ENCODE assay signal across 8 cellular contexts in the genomic region with DNA sequence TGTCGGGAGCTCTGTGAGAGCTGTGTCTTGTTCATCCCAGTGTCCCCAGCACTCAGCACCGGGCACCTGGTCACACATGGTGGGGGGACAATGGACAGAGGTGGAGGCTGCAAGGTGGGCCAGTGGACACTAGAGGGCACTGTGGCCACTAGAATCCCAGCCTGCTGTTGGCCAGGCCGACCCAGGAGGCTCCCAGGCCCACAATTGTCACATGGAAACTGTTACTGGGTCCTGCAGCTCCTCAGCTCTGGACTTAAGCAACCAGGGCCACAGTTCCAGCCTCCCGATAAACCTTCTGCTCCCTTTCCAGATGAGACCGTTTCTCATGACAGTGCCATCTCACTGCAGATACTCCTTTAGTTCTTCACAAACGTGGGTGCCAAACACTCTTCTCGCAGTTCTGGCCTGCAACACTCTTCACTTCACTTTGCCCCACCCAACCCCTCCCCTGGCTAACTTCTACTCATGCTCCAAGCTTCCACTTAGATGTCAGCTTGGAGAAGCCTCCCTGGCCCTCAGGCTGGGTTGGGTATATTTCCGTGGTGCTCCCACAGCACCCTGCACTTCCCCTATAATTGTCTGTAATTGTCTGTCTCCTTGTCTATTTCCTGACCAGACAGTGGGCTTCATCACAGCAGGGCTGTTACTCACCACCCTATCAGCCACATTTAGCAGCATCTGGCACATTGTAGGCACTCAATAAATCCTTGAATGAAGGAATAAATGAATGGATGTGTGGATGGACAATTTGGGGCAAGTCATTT. TPM values are rescaled to one million over a fixed set of nuclear protein-coding genes. Genes with fewer than 3 reads are reported as not detected.
A peak's percentile ranks its signal among the peaks of the same experiment; 100 is the strongest.
DNase-seq lines count a peak whose midpoint lies in the region; ATAC-seq and TF ChIP-seq lines count a peak whose summit lies in the region.

No MANE protein-coding gene starts in this region.

- intact Hi-C loops in Right ventricle myocardium inferior (cut with DNase I): loop anchor here (10.0 kb wide), 1 partner anchor 150 kb away; a partner anchor contains a TSS

- H3K27ac Mint-ChIP-seq in activated naive CD4-positive, alpha-beta T cell treated with anti-CD3 and anti-CD28 coated beads, Interleukin-2, amount 10 ng/mL, durations not matched to agents 7 days and 5 days: no peak overlapping the region
- peak overlapping the region; percentile 42 for H3K27ac Mint-ChIP-seq in progenitor cell of endocrine pancreas

- no peak for DNase-seq in GM12864 (ENCODE audit: low read depth)
- peak; percentile 64 for DNase-seq in RPMI8226
- peak; percentile 61 for DNase-seq in activated naive CD4-positive, alpha-beta T cell treated with anti-CD3 and anti-CD28 coated beads, Interleukin-2, amount 10 ng/mL, durations not matched to agents 7 days and 5 days
- DNase-seq in Right ventricle myocardium inferior (ENCODE audit: missing footprints): no peak
- DNase-seq in progenitor cell of endocrine pancreas (ENCODE audit: low spot score, unreplicated experiment): peak; percentile 33

- CTCF ChIA-PET in activated naive CD4-positive, alpha-beta T cell treated with anti-CD3 and anti-CD28 coated beads, Interleukin-2, amount 10 ng/mL, durations not matched to agents 7 days and 5 days (lab: Charles Lee): interaction anchor here (0.7 to 3.7 kb wide), 7 partner anchors 9 to 197 kb away, joined by 3 to 17 read pairs (median 3); no protein-coding TSS in a partner anchor

- H3K27me3 Mint-ChIP-seq in activated naive CD4-positive, alpha-beta T cell treated with anti-CD3 and anti-CD28 coated beads, Interleukin-2, amount 10 ng/mL, durations not matched to agents 7 days and 5 days: peaks cover 19% of the 10 kb centered on the region
- H3K27me3 Mint-ChIP-seq in progenitor cell of endocrine pancreas: no peaks in the 10 kb centered on the region

- peaks cover 41% of the 10 kb centered on the region for H3K4me1 Mint-ChIP-seq in activated naive CD4-positive, alpha-beta T cell treated with anti-CD3 and anti-CD28 coated beads, Interleukin-2, amount 10 ng/mL, durations not matched to agents 7 days and 5 days
- H3K4me1 Mint-ChIP-seq in progenitor cell of endocrine pancreas (ENCODE audit: low read depth): peaks cover 4% of the 10 kb centered on the region

- ATAC-seq in HG03159 (IDR thresholded peaks at IDR 0.05; ENCODE audit: unreplicated experiment) (peak; percentile 56), Right ventricle myocardium inferior (peak; percentile 22), HG02884 (IDR thresholded peaks at IDR 0.05; ENCODE audit: unreplicated experiment) (no peak), GM19455 (IDR thresholded peaks at IDR 0.05; ENCODE audit: unreplicated experiment) (no peak)

- no peaks in the 10 kb centered on the region for H3K9me3 Mint-ChIP-seq in activated naive CD4-positive, alpha-beta T cell treated with anti-CD3 and anti-CD28 coated beads, Interleukin-2, amount 10 ng/mL, durations not matched to agents 7 days and 5 days
- peaks cover 6% of the 10 kb centered on the region for H3K9me3 Mint-ChIP-seq in progenitor cell of endocrine pancreas (ENCODE audit: low read depth)

- TF ChIP-seq CTCF in GM12864 (IDR thresholded peaks at IDR 0.05; ENCODE audit: low read depth, low read length, missing control alignments): peak; percentile 78
- peak; percentile 70 for TF ChIP-seq CTCF in progenitor cell of endocrine pancreas (IDR thresholded peaks at IDR 0.05; ENCODE audit: unreplicated experiment)

- H3K36me3 Mint-ChIP-seq in activated naive CD4-positive, alpha-beta T cell treated with anti-CD3 and anti-CD28 coated beads, Interleukin-2, amount 10 ng/mL, durations not matched to agents 7 days and 5 days: no peaks in the 10 kb centered on the region
- no peaks in the 10 kb centered on the region for H3K36me3 Mint-ChIP-seq in progenitor cell of endocrine pancreas (ENCODE audit: insufficient read depth)

- H3K4me3 ChIP-seq in GM12864 (ENCODE audit: low read depth, low read length): no peak overlapping the region

- H3K4me3 Mint-ChIP-seq in activated naive CD4-positive, alpha-beta T cell treated with anti-CD3 and anti-CD28 coated beads, Interleukin-2, amount 10 ng/mL, durations not matched to agents 7 days and 5 days: no peak overlapping the region
- H3K4me3 Mint-ChIP-seq in progenitor cell of endocrine pancreas (ENCODE audit: low read depth): no peak overlapping the region

RNA-seq across cellular contexts. Expression of a gene that starts 3.5 kb away (rescaled TPM):
- total RNA-seq in Right ventricle myocardium inferior (11.6 TPM), progenitor cell of endocrine pancreas (15.1 and 18.1 TPM in 2 replicates)

RNA-seq across cellular contexts. Expression of a gene that starts 59.9 kb away (rescaled TPM):
- total RNA-seq in Right ventricle myocardium inferior: 28.1 TPM
- 109 and 112 TPM in 2 replicates for total RNA-seq in progenitor cell of endocrine pancreas

Comparison
In these comparisons a context has a peak if more than half of its experiments do, and no peak if none do; other contexts are left out.
1. DNase-seq: peak in RPMI8226 (single experiment), activated naive CD4-positive, alpha-beta T cell treated with anti-CD3 and anti-CD28 coated beads, Interleukin-2, amount 10 ng/mL, durations not matched to agents 7 days and 5 days (single experiment) and progenitor cell of endocrine pancreas (single experiment); none in GM12864 (single experiment) and Right ventricle myocardium inferior (single experiment).
2. ATAC-seq: peak in HG03159 (single experiment) and Right ventricle myocardium inferior (single experiment); none in HG02884 (single experiment) and GM19455 (single experiment).